ENCODE assay signal across 16 cellular contexts in the genomic region with DNA sequence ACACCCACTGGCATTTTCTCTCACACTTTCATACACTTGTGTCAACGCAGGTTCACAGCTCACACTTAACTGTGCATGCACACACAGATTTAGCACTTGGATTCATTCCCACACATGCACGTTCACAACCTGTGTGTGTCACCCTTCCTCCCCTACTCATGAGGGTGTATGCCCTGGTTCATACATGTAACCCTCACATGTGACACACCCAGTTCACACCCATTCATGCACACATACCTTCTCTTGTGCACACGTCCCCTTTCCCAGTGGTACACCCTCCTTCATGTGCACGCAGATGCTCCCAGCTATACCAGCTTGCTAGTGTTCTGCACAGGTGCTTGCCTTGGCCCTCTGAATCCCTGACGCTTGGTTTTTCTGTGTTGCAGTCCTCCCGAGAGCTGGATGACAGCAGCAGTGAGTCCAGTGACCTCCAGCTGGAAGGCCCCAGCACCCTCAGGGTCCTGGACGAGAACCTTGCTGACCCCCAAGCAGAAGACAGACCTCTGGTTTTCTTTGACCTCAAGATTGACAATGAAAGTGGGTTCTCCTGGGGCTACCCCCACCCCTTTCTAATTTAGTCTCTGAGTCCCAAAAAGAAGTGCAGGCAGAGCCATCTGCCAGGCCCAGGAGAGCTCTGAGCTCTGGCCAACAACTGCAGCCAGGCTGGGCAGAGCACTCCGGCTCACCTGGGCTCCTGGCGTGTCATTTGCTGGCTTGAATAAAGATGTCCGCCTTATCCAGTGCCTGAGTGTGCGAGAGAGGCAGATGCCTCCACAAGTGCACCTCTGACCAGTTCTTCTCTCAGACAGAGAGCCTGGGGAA. TPM values are rescaled to one million over a fixed set of nuclear protein-coding genes. Genes with fewer than 3 reads are reported as not detected.
"Had no signal": no experiment of that assay in that cellular context is flagged by ENCODE, and none has a peak within 500 bp of the region (broad histone marks: within the 10 kb centered on the region; RNA-seq: fewer than 3 reads in every experiment).

No MANE protein-coding gene starts in this region.

- DNase-seq: activated CD4-positive, alpha-beta T cell treated with anti-CD3 and anti-CD28 coated beads for 1 hour; esophagus squamous epithelium; foreskin fibroblast; glutamatergic neuron; left colon; stimulated activated CD4-positive, alpha-beta T cell treated with anti-CD3 and anti-CD28 coated beads, Interleukin-12 subunit alpha, Interleukin-12 subunit beta, amount 100 ng/mL, for 4 hours; stimulated activated naive CD8-positive, alpha-beta T cell treated with anti-CD3 and anti-CD28 coated beads, Interleukin-15, Interleukin-2, amounts not matched to agents 100 U/mL and 50 U/mL, for 24 hours; T-cell; T1000 had no signal

- ATAC-seq: natural killer cell treated with Interleukin-12 subunit alpha and Interleukin-12 subunit beta and Interleukin-15 and Interleukin-18, amount 100 ng/mL, for 72 hours; stimulated activated naive CD8-positive, alpha-beta T cell treated with anti-CD3 and anti-CD28 coated beads, Interleukin-15, Interleukin-2, amounts not matched to agents 100 U/mL and 50 U/mL, for 24 hours; T-cell had no signal

- H3K4me3 ChIP-seq: esophagus squamous epithelium, vagina had no signal

RNA-seq across cellular contexts. Expression of a gene that starts 39.5 kb away (rescaled TPM):
- total RNA-seq: activated CD4-positive, alpha-beta memory T cell treated with anti-CD3 and anti-CD28 coated beads, Interleukin-2, amount 10 ng/mL, durations not matched to agents 7 days and 5 days; esophagus squamous epithelium; left colon; mucosa of gallbladder; natural killer cell treated with Interleukin-12 subunit alpha and Interleukin-12 subunit beta and Interleukin-15 and Interleukin-18, amount 100 ng/mL, for 72 hours; osteocyte; pulmonary artery endothelial cell; temporal lobe had no signal
